In the genomic region with DNA sequence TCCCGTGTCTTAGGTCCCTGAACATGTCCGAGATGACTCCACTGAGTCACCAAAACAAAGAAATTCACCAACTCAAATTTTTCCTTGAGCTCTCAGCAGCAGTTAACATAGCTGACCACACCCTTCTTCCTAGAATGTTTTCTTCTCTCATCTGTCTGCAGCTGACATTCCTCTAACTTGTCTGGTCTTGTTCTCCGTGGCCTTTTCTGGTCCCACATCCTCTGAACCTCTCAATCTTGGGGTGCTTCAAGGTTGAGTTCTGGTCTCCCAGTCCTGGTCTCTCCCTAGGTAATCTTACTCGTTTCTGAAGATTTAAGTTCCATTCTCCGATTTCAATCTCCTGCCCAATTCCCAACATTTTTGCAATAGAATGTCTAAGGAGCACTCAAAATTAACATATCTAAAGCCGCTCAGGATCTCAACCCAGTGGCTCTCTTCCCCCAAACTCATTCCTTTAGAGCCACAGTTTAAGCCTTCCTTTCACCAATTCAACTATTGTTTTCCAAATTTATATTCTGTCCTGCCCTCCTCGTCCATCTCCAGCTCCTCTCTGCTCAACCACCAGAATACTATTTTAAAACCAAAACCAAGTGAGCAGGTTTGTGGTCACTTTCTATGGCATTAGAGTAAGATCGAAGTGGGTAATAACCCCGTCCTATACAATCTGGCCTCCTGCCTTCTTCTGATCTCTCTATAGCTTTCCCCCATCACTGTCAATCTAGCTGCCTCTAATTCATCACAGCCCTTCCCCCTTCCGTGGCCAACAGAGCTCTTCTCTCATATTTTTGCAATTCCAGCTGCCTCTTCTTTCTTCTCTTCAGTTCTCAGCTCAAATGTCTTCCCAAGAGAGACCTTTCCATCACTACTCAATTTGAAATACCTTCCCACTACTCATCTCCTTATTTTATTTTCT, we compare ENCODE assay signal across 1 cellular context.
TF ChIP-seq lines count a peak whose summit lies in the region.

No MANE protein-coding gene starts in this region.

TF ChIP-seq in WTC11, 78 proteins besides CTCF, POLR2A, EP300 and RAD21 (continued from another document):
- TF ChIP-seq ZNF281 (CRISPR knock-in tag; IDR thresholded peaks at IDR 0.05) = no peak
- TF ChIP-seq PRRX2 (CRISPR knock-in tag; IDR thresholded peaks at IDR 0.05) = 0 out of 2 replicates have a peak, but pooled peaks have one; percentile 30
- 0 out of 2 replicates have a peak, but pooled peaks have one; percentile 29 for TF ChIP-seq ZBTB21 (CRISPR knock-in tag; IDR thresholded peaks at IDR 0.05; ENCODE audit: borderline replicate concordance)
- TF ChIP-seq TEAD1 (CRISPR knock-in tag; IDR thresholded peaks at IDR 0.05) = peak; percentile 41; the same call in 1 of the 2 replicates
- TF ChIP-seq, protein P1, sequence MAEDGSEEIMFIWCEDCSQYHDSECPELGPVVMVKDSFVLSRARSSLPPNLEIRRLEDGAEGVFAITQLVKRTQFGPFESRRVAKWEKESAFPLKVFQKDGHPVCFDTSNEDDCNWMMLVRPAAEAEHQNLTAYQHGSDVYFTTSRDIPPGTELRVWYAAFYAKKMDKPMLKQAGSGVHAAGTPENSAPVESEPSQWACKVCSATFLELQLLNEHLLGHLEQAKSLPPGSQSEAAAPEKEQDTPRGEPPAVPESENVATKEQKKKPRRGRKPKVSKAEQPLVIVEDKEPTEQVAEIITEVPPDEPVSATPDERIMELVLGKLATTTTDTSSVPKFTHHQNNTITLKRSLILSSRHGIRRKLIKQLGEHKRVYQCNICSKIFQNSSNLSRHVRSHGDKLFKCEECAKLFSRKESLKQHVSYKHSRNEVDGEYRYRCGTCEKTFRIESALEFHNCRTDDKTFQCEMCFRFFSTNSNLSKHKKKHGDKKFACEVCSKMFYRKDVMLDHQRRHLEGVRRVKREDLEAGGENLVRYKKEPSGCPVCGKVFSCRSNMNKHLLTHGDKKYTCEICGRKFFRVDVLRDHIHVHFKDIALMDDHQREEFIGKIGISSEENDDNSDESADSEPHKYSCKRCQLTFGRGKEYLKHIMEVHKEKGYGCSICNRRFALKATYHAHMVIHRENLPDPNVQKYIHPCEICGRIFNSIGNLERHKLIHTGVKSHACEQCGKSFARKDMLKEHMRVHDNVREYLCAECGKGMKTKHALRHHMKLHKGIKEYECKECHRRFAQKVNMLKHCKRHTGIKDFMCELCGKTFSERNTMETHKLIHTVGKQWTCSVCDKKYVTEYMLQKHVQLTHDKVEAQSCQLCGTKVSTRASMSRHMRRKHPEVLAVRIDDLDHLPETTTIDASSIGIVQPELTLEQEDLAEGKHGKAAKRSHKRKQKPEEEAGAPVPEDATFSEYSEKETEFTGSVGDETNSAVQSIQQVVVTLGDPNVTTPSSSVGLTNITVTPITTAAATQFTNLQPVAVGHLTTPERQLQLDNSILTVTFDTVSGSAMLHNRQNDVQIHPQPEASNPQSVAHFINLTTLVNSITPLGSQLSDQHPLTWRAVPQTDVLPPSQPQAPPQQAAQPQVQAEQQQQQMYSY (CRISPR knock-in tag; IDR thresholded peaks at IDR 0.05) = no peak
- TF ChIP-seq ZNF423 (CRISPR knock-in tag; IDR thresholded peaks at IDR 0.05) = peak; percentile 57; the same call in 1 of the 2 replicates
- 0 out of 2 replicates have a peak, but pooled peaks have one; percentile 41 for TF ChIP-seq ZNF671 (CRISPR knock-in tag; IDR thresholded peaks at IDR 0.05)
- 0 out of 2 replicates have a peak, but pooled peaks have one; percentile 40 for TF ChIP-seq ERG (CRISPR knock-in tag; IDR thresholded peaks at IDR 0.05)
